ENCODE assay signal across 1 cellular context in the genomic region with DNA sequence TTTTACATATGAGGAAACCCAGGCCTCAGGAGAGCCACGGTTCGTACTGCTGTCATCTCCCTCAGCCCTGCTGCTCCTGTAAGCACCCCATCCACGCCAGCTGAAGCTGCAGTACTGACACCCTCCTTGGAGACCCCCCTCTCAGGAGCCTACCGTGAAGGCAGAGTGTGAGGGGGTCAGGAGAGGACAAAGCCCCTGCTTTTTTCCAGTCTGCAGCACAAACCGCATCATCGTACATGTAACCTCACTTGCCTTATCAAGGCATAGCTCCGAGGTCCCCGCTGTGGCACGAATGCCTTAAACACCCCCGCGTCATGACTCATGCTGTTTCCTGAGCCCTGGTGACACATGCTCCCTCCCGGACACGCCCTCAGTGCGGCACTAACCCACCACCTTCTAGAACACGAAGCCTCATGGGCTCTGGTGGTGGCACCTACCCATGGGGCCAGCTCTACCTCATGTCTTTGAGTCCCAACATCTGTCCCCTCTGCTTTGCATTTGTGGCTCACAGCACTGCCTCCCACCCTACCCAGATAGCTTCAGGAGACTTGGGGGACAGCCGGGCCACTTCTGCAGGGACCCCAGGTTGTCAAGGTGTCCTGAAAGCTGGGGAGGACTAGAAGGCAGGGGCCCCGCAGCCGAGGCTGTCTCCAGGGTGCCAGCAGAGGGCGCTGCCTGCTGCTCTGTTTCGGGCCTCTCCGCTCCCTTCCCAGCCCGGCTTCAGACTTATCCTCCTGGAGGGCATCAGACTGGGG.
TF ChIP-seq lines count a peak whose summit lies in the region.

No MANE protein-coding gene starts in this region.

TF ChIP-seq in K562, 482 proteins besides CTCF, POLR2A, EP300 and RAD21 (continued from another document and continues in another):
- TF ChIP-seq ZNF609 (CRISPR knock-in tag; IDR thresholded peaks at IDR 0.05; ENCODE audit: borderline replicate concordance): peak; percentile 89
- TF ChIP-seq MAZ (CRISPR knock-in tag; conservative IDR thresholded peaks at IDR 0.05 in 1 of 2, IDR thresholded peaks at IDR 0.05 in 1 of 2): peak; percentile 85 to 93
- peak; percentile 63 to 94 for TF ChIP-seq RCOR1 (IDR thresholded peaks at IDR 0.05; ENCODE audit: borderline replicate concordance in 1 of 2, low read depth in 2 of 2, low read length in 2 of 2)
- peak; percentile 84 for TF ChIP-seq NCOR1 (IDR thresholded peaks at IDR 0.05)
- TF ChIP-seq ZNF431 (CRISPR knock-in tag; IDR thresholded peaks at IDR 0.05): peak; percentile 87
- peak; percentile 38 to 53; a peak in 2 of 4 replicates for TF ChIP-seq SIN3A (IDR thresholded peaks at IDR 0.05; ENCODE audit: borderline replicate concordance in 2 of 2, control insufficient read depth in 1 of 2, low read depth in 2 of 2, low read length in 2 of 2)
- TF ChIP-seq ZBTB49 (CRISPR knock-in tag; IDR thresholded peaks at IDR 0.05; ENCODE audit: borderline replicate concordance): no peak
- TF ChIP-seq ZBTB7A (IDR thresholded peaks at IDR 0.05; ENCODE audit: borderline replicate concordance, control insufficient read depth, low read depth, low read length): peak; percentile 92
- TF ChIP-seq FOS (IDR thresholded peaks at IDR 0.05; ENCODE audit: extremely low read depth, insufficient read length): peak; percentile 88
- TF ChIP-seq ZBTB33 (CRISPR knock-in tag; IDR thresholded peaks at IDR 0.05): peak; percentile 78; the same call in 1 of the 2 replicates
- peak; percentile 41 to 75; a peak in 3 of 4 replicates for TF ChIP-seq KDM1A (IDR thresholded peaks at IDR 0.05)
- peak; percentile 83 for TF ChIP-seq MTA1 (IDR thresholded peaks at IDR 0.05; ENCODE audit: borderline replicate concordance)
- TF ChIP-seq, protein P1, sequence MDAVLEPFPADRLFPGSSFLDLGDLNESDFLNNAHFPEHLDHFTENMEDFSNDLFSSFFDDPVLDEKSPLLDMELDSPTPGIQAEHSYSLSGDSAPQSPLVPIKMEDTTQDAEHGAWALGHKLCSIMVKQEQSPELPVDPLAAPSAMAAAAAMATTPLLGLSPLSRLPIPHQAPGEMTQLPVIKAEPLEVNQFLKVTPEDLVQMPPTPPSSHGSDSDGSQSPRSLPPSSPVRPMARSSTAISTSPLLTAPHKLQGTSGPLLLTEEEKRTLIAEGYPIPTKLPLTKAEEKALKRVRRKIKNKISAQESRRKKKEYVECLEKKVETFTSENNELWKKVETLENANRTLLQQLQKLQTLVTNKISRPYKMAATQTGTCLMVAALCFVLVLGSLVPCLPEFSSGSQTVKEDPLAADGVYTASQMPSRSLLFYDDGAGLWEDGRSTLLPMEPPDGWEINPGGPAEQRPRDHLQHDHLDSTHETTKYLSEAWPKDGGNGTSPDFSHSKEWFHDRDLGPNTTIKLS (IDR thresholded peaks at IDR 0.05; ENCODE audit: borderline replicate concordance, low read depth): peak; percentile 85; the same call in 1 of the 2 replicates
- no peak for TF ChIP-seq RBM14 (IDR thresholded peaks at IDR 0.05; ENCODE audit: borderline replicate concordance, insufficient read depth, low read depth, low read length)
- TF ChIP-seq BACH1 (tag; IDR thresholded peaks at IDR 0.05): peak; percentile 80; the same call in 1 of the 2 replicates
- peak; percentile 46; the same call in 1 of the 2 replicates for TF ChIP-seq ZBTB17 (CRISPR knock-in tag; IDR thresholded peaks at IDR 0.05)
- TF ChIP-seq CHD2 (IDR thresholded peaks at IDR 0.05; ENCODE audit: low read depth, low read length): peak; percentile 22; the same call in 1 of the 2 replicates
- TF ChIP-seq, protein P2, sequence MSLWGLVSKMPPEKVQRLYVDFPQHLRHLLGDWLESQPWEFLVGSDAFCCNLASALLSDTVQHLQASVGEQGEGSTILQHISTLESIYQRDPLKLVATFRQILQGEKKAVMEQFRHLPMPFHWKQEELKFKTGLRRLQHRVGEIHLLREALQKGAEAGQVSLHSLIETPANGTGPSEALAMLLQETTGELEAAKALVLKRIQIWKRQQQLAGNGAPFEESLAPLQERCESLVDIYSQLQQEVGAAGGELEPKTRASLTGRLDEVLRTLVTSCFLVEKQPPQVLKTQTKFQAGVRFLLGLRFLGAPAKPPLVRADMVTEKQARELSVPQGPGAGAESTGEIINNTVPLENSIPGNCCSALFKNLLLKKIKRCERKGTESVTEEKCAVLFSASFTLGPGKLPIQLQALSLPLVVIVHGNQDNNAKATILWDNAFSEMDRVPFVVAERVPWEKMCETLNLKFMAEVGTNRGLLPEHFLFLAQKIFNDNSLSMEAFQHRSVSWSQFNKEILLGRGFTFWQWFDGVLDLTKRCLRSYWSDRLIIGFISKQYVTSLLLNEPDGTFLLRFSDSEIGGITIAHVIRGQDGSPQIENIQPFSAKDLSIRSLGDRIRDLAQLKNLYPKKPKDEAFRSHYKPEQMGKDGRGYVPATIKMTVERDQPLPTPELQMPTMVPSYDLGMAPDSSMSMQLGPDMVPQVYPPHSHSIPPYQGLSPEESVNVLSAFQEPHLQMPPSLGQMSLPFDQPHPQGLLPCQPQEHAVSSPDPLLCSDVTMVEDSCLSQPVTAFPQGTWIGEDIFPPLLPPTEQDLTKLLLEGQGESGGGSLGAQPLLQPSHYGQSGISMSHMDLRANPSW (CRISPR knock-in tag; IDR thresholded peaks at IDR 0.05): peak; percentile 60
- peak; percentile 80 for TF ChIP-seq SOX6 (IDR thresholded peaks at IDR 0.05)
- TF ChIP-seq TRIM24 (IDR thresholded peaks at IDR 0.05): peak; percentile 54 to 85; a peak in 3 of 4 replicates
- peak; percentile 93 for TF ChIP-seq ATF7 (IDR thresholded peaks at IDR 0.05)
- TF ChIP-seq SRF (CRISPR knock-in tag; IDR thresholded peaks at IDR 0.05): peak in 1 of 2 experiments; percentile 94; a peak in 2 of 4 replicates
- TF ChIP-seq, protein P3, sequence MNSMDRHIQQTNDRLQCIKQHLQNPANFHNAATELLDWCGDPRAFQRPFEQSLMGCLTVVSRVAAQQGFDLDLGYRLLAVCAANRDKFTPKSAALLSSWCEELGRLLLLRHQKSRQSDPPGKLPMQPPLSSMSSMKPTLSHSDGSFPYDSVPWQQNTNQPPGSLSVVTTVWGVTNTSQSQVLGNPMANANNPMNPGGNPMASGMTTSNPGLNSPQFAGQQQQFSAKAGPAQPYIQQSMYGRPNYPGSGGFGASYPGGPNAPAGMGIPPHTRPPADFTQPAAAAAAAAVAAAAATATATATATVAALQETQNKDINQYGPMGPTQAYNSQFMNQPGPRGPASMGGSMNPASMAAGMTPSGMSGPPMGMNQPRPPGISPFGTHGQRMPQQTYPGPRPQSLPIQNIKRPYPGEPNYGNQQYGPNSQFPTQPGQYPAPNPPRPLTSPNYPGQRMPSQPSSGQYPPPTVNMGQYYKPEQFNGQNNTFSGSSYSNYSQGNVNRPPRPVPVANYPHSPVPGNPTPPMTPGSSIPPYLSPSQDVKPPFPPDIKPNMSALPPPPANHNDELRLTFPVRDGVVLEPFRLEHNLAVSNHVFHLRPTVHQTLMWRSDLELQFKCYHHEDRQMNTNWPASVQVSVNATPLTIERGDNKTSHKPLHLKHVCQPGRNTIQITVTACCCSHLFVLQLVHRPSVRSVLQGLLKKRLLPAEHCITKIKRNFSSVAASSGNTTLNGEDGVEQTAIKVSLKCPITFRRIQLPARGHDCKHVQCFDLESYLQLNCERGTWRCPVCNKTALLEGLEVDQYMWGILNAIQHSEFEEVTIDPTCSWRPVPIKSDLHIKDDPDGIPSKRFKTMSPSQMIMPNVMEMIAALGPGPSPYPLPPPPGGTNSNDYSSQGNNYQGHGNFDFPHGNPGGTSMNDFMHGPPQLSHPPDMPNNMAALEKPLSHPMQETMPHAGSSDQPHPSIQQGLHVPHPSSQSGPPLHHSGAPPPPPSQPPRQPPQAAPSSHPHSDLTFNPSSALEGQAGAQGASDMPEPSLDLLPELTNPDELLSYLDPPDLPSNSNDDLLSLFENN (IDR thresholded peaks at IDR 0.05; ENCODE audit: low read depth in 2 of 2, low read length in 2 of 2): peak in 1 of 2 experiments; percentile 70; a peak in 2 of 4 replicates
- TF ChIP-seq FOSL1 (tag; conservative IDR thresholded peaks at IDR 0.05): peak; percentile 100
- TF ChIP-seq CBX3 (IDR thresholded peaks at IDR 0.05; ENCODE audit: borderline replicate concordance in 1 of 2, low read length in 2 of 2): peak in 1 of 2 experiments; percentile 98; a peak in 1 of 3 replicates
- TF ChIP-seq NR2C1 (IDR thresholded peaks at IDR 0.05): no peak
- TF ChIP-seq NR2C1 (tag; IDR thresholded peaks at IDR 0.05): 0 out of 2 replicates have a peak, but pooled peaks have one; percentile 4
- TF ChIP-seq ZFPM2 (CRISPR knock-in tag; IDR thresholded peaks at IDR 0.05): no peak
- peak; percentile 91 for TF ChIP-seq CXXC5 (CRISPR knock-in tag; IDR thresholded peaks at IDR 0.05)
- no peak for TF ChIP-seq NELFE (IDR thresholded peaks at IDR 0.05; ENCODE audit: insufficient read depth, insufficient read length)
- TF ChIP-seq ZNF75A (CRISPR knock-in tag; IDR thresholded peaks at IDR 0.05): no peak
- peak; percentile 3 for TF ChIP-seq KDM5B (IDR thresholded peaks at IDR 0.05; ENCODE audit: insufficient replicate concordance, low read depth, low read length)
- TF ChIP-seq, protein P4, sequence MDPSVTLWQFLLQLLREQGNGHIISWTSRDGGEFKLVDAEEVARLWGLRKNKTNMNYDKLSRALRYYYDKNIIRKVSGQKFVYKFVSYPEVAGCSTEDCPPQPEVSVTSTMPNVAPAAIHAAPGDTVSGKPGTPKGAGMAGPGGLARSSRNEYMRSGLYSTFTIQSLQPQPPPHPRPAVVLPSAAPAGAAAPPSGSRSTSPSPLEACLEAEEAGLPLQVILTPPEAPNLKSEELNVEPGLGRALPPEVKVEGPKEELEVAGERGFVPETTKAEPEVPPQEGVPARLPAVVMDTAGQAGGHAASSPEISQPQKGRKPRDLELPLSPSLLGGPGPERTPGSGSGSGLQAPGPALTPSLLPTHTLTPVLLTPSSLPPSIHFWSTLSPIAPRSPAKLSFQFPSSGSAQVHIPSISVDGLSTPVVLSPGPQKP (CRISPR knock-in tag; IDR thresholded peaks at IDR 0.05): no peak
- no peak for TF ChIP-seq TAF7 (tag; IDR thresholded peaks at IDR 0.05)
- TF ChIP-seq MAFF (IDR thresholded peaks at IDR 0.05; ENCODE audit: low read length): peak; percentile 66
- TF ChIP-seq TAL1 (IDR thresholded peaks at IDR 0.05): peak; percentile 50; the same call in 1 of the 2 replicates
- TF ChIP-seq OTX1 (CRISPR knock-in tag; IDR thresholded peaks at IDR 0.05): peak; percentile 39; the same call in 1 of the 2 replicates
- peak; percentile 77 for TF ChIP-seq MAFG (tag; conservative IDR thresholded peaks at IDR 0.05)
- peak; percentile 57 for TF ChIP-seq NFIC (IDR thresholded peaks at IDR 0.05)
